Comparison of ENCODE assay signal across 8 cellular contexts in the genomic region with DNA sequence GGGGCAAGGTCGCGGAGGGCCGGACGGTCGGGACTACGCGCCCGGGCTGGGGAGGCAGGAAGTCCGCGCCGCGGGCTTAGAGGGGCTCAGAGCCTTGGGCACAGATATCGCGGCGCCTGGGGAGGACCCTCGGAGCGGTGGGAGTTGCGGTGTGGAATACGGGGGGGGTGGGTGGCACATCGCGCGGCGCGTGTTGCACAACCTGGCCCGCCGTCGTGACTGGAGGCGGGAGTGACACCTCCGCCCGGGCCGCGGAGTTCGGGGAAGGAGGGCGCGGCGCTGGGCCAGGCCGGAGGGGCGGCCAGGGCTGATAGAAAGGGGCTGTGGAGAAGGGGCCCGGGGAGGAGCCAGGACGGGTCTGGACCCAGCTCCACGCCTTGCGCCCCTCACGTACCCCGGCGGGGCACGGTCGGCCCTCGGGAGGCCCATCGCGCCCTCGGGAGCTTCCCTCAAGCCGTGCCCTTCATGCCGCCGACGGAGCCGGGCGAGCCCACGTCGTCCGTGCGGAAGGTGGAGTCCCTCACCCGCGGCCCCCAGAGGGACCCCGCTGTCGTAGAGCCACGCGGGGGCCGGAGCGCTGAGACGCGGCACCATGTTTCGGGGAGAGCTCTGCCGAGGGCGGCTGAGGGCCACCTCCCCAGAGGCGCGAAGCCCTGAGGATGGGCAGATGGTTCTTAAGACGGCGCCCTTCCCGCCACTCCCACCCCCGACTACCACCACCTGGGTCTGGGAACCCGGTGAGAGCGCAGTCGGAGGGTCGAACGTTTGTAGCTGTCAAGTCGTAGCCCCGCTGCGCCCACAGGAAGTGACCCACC. TPM values are rescaled to one million over a fixed set of nuclear protein-coding genes. Genes with fewer than 3 reads are reported as not detected.
DNase-seq lines count a peak whose midpoint lies in the region; ATAC-seq, FAIRE-seq and TF ChIP-seq lines count a peak whose summit lies in the region.

No MANE protein-coding gene starts in this region.

- no peak for TF ChIP-seq CTCF in K562 (IDR thresholded peaks at IDR 0.05 in 2 of 3, conservative IDR thresholded peaks at IDR 0.05 in 1 of 3; ENCODE audit: insufficient read depth in 2 of 3, low read depth in 1 of 3, low read length in 3 of 3)
- TF ChIP-seq CTCF in GM13977 (IDR thresholded peaks at IDR 0.05; ENCODE audit: extremely low read depth, insufficient read depth, missing control alignments): no peak

- no peaks in the 10 kb centered on the region for H3K9me3 Mint-ChIP-seq in stimulated activated effector memory CD8-positive, alpha-beta T cell treated with anti-CD3 and anti-CD28 coated beads, Interleukin-12 subunit alpha, Interleukin-12 subunit beta, amount 100 ng/mL, for 72 hours

- peak; percentile 56 for DNase-seq in DMS53 (lab: John Stamatoyannopoulos, UW)
- no peak for DNase-seq in DMS53 treated with DMSO at 0.1 percent for 48 hours (lab: John Stamatoyannopoulos, UW; ENCODE audit: unreplicated experiment)
- peak; percentile 60 for DNase-seq in NCI-H69 (lab: John Stamatoyannopoulos, UW)
- peak in 3 of 4 experiments; percentile 28 to 67 (median 61) for DNase-seq in K562 (ENCODE audit: extremely low read depth in 1 of 4, low spot score in 3 of 4)
- DNase-seq in stimulated activated effector memory CD8-positive, alpha-beta T cell treated with anti-CD3 and anti-CD28 coated beads, Interleukin-12 subunit alpha, Interleukin-12 subunit beta, amount 100 ng/mL, for 72 hours (ENCODE audit: low spot score in 2 of 2): peak in 1 of 2 donors; percentile 63
- DNase-seq in GM13977 (ENCODE audit: low spot score): no peak
- no peak for DNase-seq in NOMO-1 (lab: John Stamatoyannopoulos, UW; ENCODE audit: unreplicated experiment in 2 of 2)

- H3K4me3 Mint-ChIP-seq in stimulated activated effector memory CD8-positive, alpha-beta T cell treated with anti-CD3 and anti-CD28 coated beads, Interleukin-12 subunit alpha, Interleukin-12 subunit beta, amount 100 ng/mL, for 72 hours: peak overlapping the region; percentile 79

- peak overlapping the region; percentile 95 for H2AFZ ChIP-seq in K562 (ENCODE audit: low read depth, low read length)

- H4K20me1 ChIP-seq in K562 (replicated peaks; ENCODE audit: control insufficient read depth, insufficient read depth, low read length): peaks cover 9% of the 10 kb centered on the region

- peaks cover 8% of the 10 kb centered on the region for H3K36me3 Mint-ChIP-seq in stimulated activated effector memory CD8-positive, alpha-beta T cell treated with anti-CD3 and anti-CD28 coated beads, Interleukin-12 subunit alpha, Interleukin-12 subunit beta, amount 100 ng/mL, for 72 hours

- no peak for TF ChIP-seq RAD21 in K562 (CRISPR knock-in tag; conservative IDR thresholded peaks at IDR 0.05 in 1 of 2, IDR thresholded peaks at IDR 0.05 in 1 of 2)

- H3K27ac ChIP-seq in K562 (ENCODE audit: extremely low read depth, low read depth, low read length) (peak overlapping the region; percentile 81), layer of hippocampus (ENCODE audit: low read depth, low read length) (peak overlapping the region; percentile 71)

- ATAC-seq in K562: peak; percentile 55
- ATAC-seq in stimulated activated effector memory CD8-positive, alpha-beta T cell treated with anti-CD3 and anti-CD28 coated beads, Interleukin-12 subunit alpha, Interleukin-12 subunit beta, amount 100 ng/mL, for 72 hours: peak; percentile 34

- CTCF ChIA-PET in K562 (lab: Yijun Ruan, JAX; ENCODE audit: low intra/inter-chr PET ratio): no interaction called here

- H3K9me3 ChIP-seq in K562 (replicated peaks; ENCODE audit: control insufficient read depth, insufficient read depth, low read depth, low read length): no peaks in the 10 kb centered on the region

- no TSS peak for BruUV-seq in K562 (replicated peaks; lab: Mats Ljungman, UMichigan)

- peaks cover 0 to 25% of the 10 kb centered on the region in 2 experiments; a peak in 4 of 5 replicates for H3K4me1 ChIP-seq in K562 (replicated peaks in 1 of 2; ENCODE audit: control insufficient read depth in 2 of 2, insufficient read depth in 2 of 2, low read length in 2 of 2)

- peak overlapping the region; percentile 89 to 93 for H3K9ac ChIP-seq in K562 (ENCODE audit: insufficient read depth in 1 of 2, low read depth in 2 of 2, low read length in 2 of 2)

- WGBS in K562 (ENCODE audit: insufficient coverage, low coverage, missing lambda C conversion rate): 31% methylated on average over 67 of the region's 88 CpGs

- H3K9me1 ChIP-seq in K562 (ENCODE audit: control insufficient read depth, insufficient read depth, low read length): no peaks in the 10 kb centered on the region

- H3K79me2 ChIP-seq in K562 (ENCODE audit: control insufficient read depth, insufficient read depth, low read length): peaks cover 9% of the 10 kb centered on the region; the same call in 2 of the 3 replicates

- POLR2A ChIA-PET in K562 (lab: Yijun Ruan, JAX): no interaction called here

- peak overlapping the region; percentile 88 for H3K27ac Mint-ChIP-seq in stimulated activated effector memory CD8-positive, alpha-beta T cell treated with anti-CD3 and anti-CD28 coated beads, Interleukin-12 subunit alpha, Interleukin-12 subunit beta, amount 100 ng/mL, for 72 hours

- H3K27me3 ChIP-seq in K562 (ENCODE audit: control insufficient read depth in 2 of 2, insufficient read depth in 2 of 2, low read length in 2 of 2) (no peaks in the 10 kb centered on the region), layer of hippocampus (ENCODE audit: control insufficient read depth, insufficient read depth, low read length) (no peaks in the 10 kb centered on the region)

- H3K4me3 ChIP-seq in K562: peak overlapping the region; percentile 95

- intact Hi-C loops in K562 (cut with micrococcal nuclease): loop anchor here (2.0 kb wide), 1 partner anchor 15 kb away; no protein-coding TSS in a partner anchor

- no peak for TF ChIP-seq POLR2A in K562 (conservative IDR thresholded peaks at IDR 0.05)

- TF ChIP-seq EP300 in K562 (IDR thresholded peaks at IDR 0.05; ENCODE audit: low read length): no peak

- no peaks in the 10 kb centered on the region for H3K36me3 ChIP-seq in K562 (ENCODE audit: control insufficient read depth, insufficient read depth, low read length)

- FAIRE-seq in K562 (lab: Jason Lieb, UNC): no peak

- peaks cover 50% of the 10 kb centered on the region for H3K4me1 Mint-ChIP-seq in stimulated activated effector memory CD8-positive, alpha-beta T cell treated with anti-CD3 and anti-CD28 coated beads, Interleukin-12 subunit alpha, Interleukin-12 subunit beta, amount 100 ng/mL, for 72 hours

- in situ Hi-C loops in K562 (cut with MboI): no loop called here
- in situ Hi-C loops in GM13977 (cut with MboI; ENCODE audit: low pct_unique_long_range_greater_than_20kb, low sequenced_read_pairs, unreplicated experiment): no loop called here

- peak overlapping the region; percentile 83 for H3K4me2 ChIP-seq in K562 (ENCODE audit: insufficient read depth, low read length)

RNA-seq across cellular contexts. Expression of a gene that starts 0.7 kb away (rescaled TPM):
- total RNA-seq in K562 (2011; cell fraction: chromatin; rRNA removed; ENCODE audit: low replicate concordance): 18.2 and 21.4 TPM in 2 replicates
- total RNA-seq in K562 (2011; cell fraction: nucleolus; rRNA removed): 21.4 and 22.8 TPM in 2 replicates
- total RNA-seq in K562 (2011; cell fraction: nucleoplasm; rRNA removed): 21.7 and 23.7 TPM in 2 replicates
- total RNA-seq in K562 (2014; rRNA removed) (4.4 and 6.6 TPM in 2 replicates), K562 (2014; rRNA removed; fragmentation: Illumina TruSeq; extraction: Trizol) (2.1 and 2.8 TPM in 2 replicates), K562 (2015; rRNA removed; fragmentation: Illumina TruSeq; extraction: Trizol) (3.7 and 4.1 TPM in 2 replicates), K562 (2021) (11.4 and 11.8 TPM in 2 replicates)
- polyA plus RNA-seq in K562 (2011; rRNA removed) (6.5 and 7.2 TPM in 2 replicates), K562 (2014; fragmentation: Illumina TruSeq; extraction: Trizol) (3.1 and 3.8 TPM in 2 replicates), K562 (2014; fragmentation: Nextera tagmentation; extraction: Ambion mirVana) (under 1 TPM; 0.17 to 0.21 TPM), K562 (2014; rRNA removed) (5.7 and 6.9 TPM in 2 replicates)
- 5.1 and 11.4 TPM in 2 replicates for polyA plus RNA-seq in K562 (2011; cell fraction: cytosol; rRNA removed)
- polyA plus RNA-seq in K562 (2011; cell fraction: nucleus; rRNA removed): 8.8 and 13.0 TPM in 2 replicates
- 5.1 and 7.5 TPM in 2 replicates for polyA plus RNA-seq in K562 (2012)
- polyA minus RNA-seq in K562 (2011; rRNA and poly(A)+ RNA removed): 5.4 and 6.7 TPM in 2 replicates
- polyA minus RNA-seq in K562 (2011; cell fraction: cytosol; rRNA and poly(A)+ RNA removed): 3.1 and 4.1 TPM in 2 replicates
- polyA minus RNA-seq in K562 (2011; cell fraction: nucleus; rRNA and poly(A)+ RNA removed): 7.7 and 10.1 TPM in 2 replicates

RNA-seq across cellular contexts. Expression of a gene that starts 35.7 kb away (rescaled TPM):
- 0.09 TPM in 1 of 2 replicates, not detected in the other for total RNA-seq in K562 (2011; cell fraction: chromatin; rRNA removed; ENCODE audit: low replicate concordance)
- total RNA-seq in K562 (2011; cell fraction: nucleolus; rRNA removed): under 0.01 TPM in 1 of 2 replicates, not detected in the other
- total RNA-seq in K562 (2011; cell fraction: nucleoplasm; rRNA removed): 0.38 TPM in 1 of 2 replicates, not detected in the other
- 0.04 TPM in 1 of 2 replicates, not detected in the other for total RNA-seq in K562 (2014; rRNA removed)
- 0.03 TPM in 1 of 2 replicates, not detected in the other for total RNA-seq in K562 (2014; rRNA removed; fragmentation: Illumina TruSeq; extraction: Trizol)
- total RNA-seq in K562 (2015; rRNA removed; fragmentation: Illumina TruSeq; extraction: Trizol): not detected in 2 replicates
- 0.07 TPM in 2 replicates for total RNA-seq in K562 (2021)
- not detected in 2 replicates for polyA plus RNA-seq in K562 (2011; rRNA removed)
- not detected in 2 replicates for polyA plus RNA-seq in K562 (2011; cell fraction: cytosol; rRNA removed)
- polyA plus RNA-seq in K562 (2011; cell fraction: nucleus; rRNA removed): 0.03 TPM in 2 replicates
- polyA plus RNA-seq in K562 (2012): 0.04 TPM in 1 of 2 replicates, not detected in the other
- polyA plus RNA-seq in K562 (2014; fragmentation: Illumina TruSeq; extraction: Trizol): 0.03 TPM in 1 of 2 replicates, not detected in the other
- polyA plus RNA-seq in K562 (2014; fragmentation: Nextera tagmentation; extraction: Ambion mirVana): under 1 TPM in 1 of 2 experiments, not detected in 1; 0.03 TPM
- not detected in 2 replicates for polyA plus RNA-seq in K562 (2014; rRNA removed)
- polyA minus RNA-seq in K562 (2011; rRNA and poly(A)+ RNA removed): not detected in 2 replicates
- polyA minus RNA-seq in K562 (2011; cell fraction: cytosol; rRNA and poly(A)+ RNA removed): not detected in 2 replicates
- not detected in 2 replicates for polyA minus RNA-seq in K562 (2011; cell fraction: nucleus; rRNA and poly(A)+ RNA removed)

Comparison
In these comparisons a context has a peak if more than half of its experiments do, and no peak if none do; other contexts are left out.
1. DNase-seq: peak in DMS53 (single experiment), NCI-H69 (single experiment) and K562 (3 of 4); none in DMS53 treated with DMSO at 0.1 percent for 48 hours (single experiment), GM13977 (single experiment) and NOMO-1 (0 of 2).